In the genomic region with DNA sequence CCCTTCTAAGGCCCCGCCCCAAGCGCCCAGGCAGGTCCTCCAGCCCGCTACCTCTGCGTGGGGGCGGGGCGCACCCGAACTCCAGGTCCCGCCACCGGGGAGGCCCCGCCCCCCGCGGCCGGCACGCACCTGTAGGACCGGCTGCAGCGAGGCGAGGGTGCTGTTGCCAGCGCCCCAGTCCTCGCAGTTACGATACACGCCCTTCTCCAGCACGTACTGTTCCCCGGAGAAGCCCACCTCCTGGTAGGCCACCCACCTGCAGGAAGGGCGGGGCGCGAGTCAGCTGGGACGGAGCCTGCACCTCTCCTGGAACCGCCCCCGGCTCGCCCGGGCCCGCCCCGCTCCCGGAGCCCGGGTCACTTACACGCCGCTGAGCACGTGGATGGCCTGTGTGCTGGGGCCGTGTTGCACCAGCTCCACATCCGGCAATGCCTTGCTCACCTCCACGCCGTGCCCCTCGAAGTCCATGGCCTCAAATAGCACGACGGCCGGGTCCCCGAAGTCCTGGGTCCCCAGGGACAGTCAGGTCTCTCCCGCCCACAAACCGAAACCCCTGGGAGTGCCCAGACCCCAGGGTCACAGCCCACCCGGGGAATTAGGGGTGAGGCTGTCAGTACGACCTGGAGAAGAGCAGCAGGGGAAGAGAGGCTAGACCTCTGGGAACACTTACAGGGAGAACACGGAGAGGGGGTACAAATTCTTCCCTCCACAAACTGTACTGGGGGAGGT, we compare ENCODE assay signal across 9 cellular contexts. TPM values are rescaled to one million over a fixed set of nuclear protein-coding genes. Genes with fewer than 3 reads are reported as not detected.
DNase-seq lines count a peak whose midpoint lies in the region; ATAC-seq and TF ChIP-seq lines count a peak whose summit lies in the region.
"Had no signal": no experiment of that assay in that cellular context is flagged by ENCODE, and none has a peak within 500 bp of the region (broad histone marks: within the 10 kb centered on the region; RNA-seq: fewer than 3 reads in every experiment).

No MANE protein-coding gene starts in this region.

- no peak overlapping the region for H3K27ac Mint-ChIP-seq in endothelial cell (ENCODE audit: unreplicated experiment)
- H3K27ac Mint-ChIP-seq in naive thymus-derived CD8-positive, alpha-beta T cell, result peak overlapping the region in 3 of 10 donors; percentile 63 to 72 (median 67)

- DNase-seq in DMS53 treated with DMSO at 0.1 percent for 48 hours (lab: John Stamatoyannopoulos, UW; ENCODE audit: unreplicated experiment), result peak; percentile 91
- peak; percentile 41 for DNase-seq in NCI-H460 (ENCODE audit: extremely low read depth, low read depth)
- DNase-seq in activated CD8-positive, alpha-beta memory T cell treated with anti-CD3 and anti-CD28 coated beads for 4 hours (ENCODE audit: low read depth in 2 of 2), result peak; percentile 74 to 80
- DNase-seq in endothelial cell (ENCODE audit: low spot score), result peak; percentile 51
- DNase-seq in naive thymus-derived CD8-positive, alpha-beta T cell, result peak; percentile 61 to 90 (median 74)
- peak; percentile 86 for DNase-seq in stimulated activated naive CD4-positive, alpha-beta T cell treated with Interleukin-2 at 50 U/mL for 16 hours (lab: John Stamatoyannopoulos, UW)

- peak overlapping the region; percentile 31 for H3K4me3 Mint-ChIP-seq in endothelial cell (ENCODE audit: unreplicated experiment)
- peak overlapping the region; percentile 84 to 94 (median 88) for H3K4me3 Mint-ChIP-seq in naive thymus-derived CD8-positive, alpha-beta T cell

- peaks cover 11% of the 10 kb centered on the region for H3K4me1 Mint-ChIP-seq in endothelial cell (ENCODE audit: unreplicated experiment)
- H3K4me1 Mint-ChIP-seq in naive thymus-derived CD8-positive, alpha-beta T cell, result peaks cover 6 to 18% (median 12%) of the 10 kb centered on the region in 4 donors

- H3K9me3 Mint-ChIP-seq in endothelial cell (ENCODE audit: unreplicated experiment), result no peaks in the 10 kb centered on the region
- H3K9me3 Mint-ChIP-seq in naive thymus-derived CD8-positive, alpha-beta T cell, result no peaks in the 10 kb centered on the region

- ATAC-seq in HG02852 (IDR thresholded peaks at IDR 0.05; ENCODE audit: unreplicated experiment), result peak; percentile 60
- ATAC-seq in naive thymus-derived CD8-positive, alpha-beta T cell, result peak; percentile 77 to 87
- ATAC-seq in GM19397 (IDR thresholded peaks at IDR 0.05; ENCODE audit: unreplicated experiment), result no peak

- POLR2A ChIA-PET in naive thymus-derived CD8-positive, alpha-beta T cell (lab: Charles Lee), result interaction anchor here (0.5 to 1.7 kb wide), 5 partner anchors 11 to 57 kb away, joined by 3 to 5 read pairs (median 4); a partner anchor contains a TSS

- H3K36me3 Mint-ChIP-seq in endothelial cell (ENCODE audit: low read depth, unreplicated experiment), result no peaks in the 10 kb centered on the region
- H3K36me3 Mint-ChIP-seq in naive thymus-derived CD8-positive, alpha-beta T cell, result no peaks in the 10 kb centered on the region

- peaks cover 3% of the 10 kb centered on the region for H3K27me3 Mint-ChIP-seq in endothelial cell (ENCODE audit: unreplicated experiment)
- H3K27me3 Mint-ChIP-seq in naive thymus-derived CD8-positive, alpha-beta T cell, result no peaks in the 10 kb centered on the region

- no peak for TF ChIP-seq CTCF in endothelial cell (IDR thresholded peaks at IDR 0.05; ENCODE audit: unreplicated experiment)

RNA-seq across cellular contexts. Expression of a gene that starts 17.3 kb away (rescaled TPM):
- 0.20 TPM in 1 of 2 replicates, not detected in the other for total RNA-seq in NCI-H460 (2014; rRNA removed; shearing (Covaris generic))
- polyA plus RNA-seq in NCI-H460 (2014; cell fraction: nucleus; rRNA removed), result not detected in 2 replicates
- total RNA-seq in endothelial cell (ENCODE audit: unreplicated experiment), result 1.4 TPM
- total RNA-seq in naive thymus-derived CD8-positive, alpha-beta T cell, result under 1 TPM; 0.74 to 0.75 TPM
- under 1 TPM in 2 of 3 donors, not detected in 1; 0.07 to 0.55 TPM for polyA plus RNA-seq in naive thymus-derived CD8-positive, alpha-beta T cell
- total RNA-seq: LHCN-M2 had no signal

RNA-seq across cellular contexts. Expression of a gene that starts 18.9 kb away (rescaled TPM):
- total RNA-seq in NCI-H460 (2014; rRNA removed; shearing (Covaris generic)), result not detected in 2 replicates
- not detected in 2 replicates for polyA plus RNA-seq in NCI-H460 (2014; cell fraction: nucleus; rRNA removed)
- total RNA-seq in endothelial cell (ENCODE audit: unreplicated experiment), result 21.8 TPM
- 100 to 1,000 TPM; 772 to 847 TPM for total RNA-seq in naive thymus-derived CD8-positive, alpha-beta T cell
- 1,000 to 10,000 TPM; 6,330 to 6,863 (median 6,804) TPM for polyA plus RNA-seq in naive thymus-derived CD8-positive, alpha-beta T cell
- total RNA-seq: LHCN-M2 had no signal

RNA-seq across cellular contexts. Expression of a gene that starts 30.2 kb away (rescaled TPM):
- 3.9 and 4.2 TPM in 2 replicates for total RNA-seq in NCI-H460 (2014; rRNA removed; shearing (Covaris generic))
- polyA plus RNA-seq in NCI-H460 (2014; cell fraction: nucleus; rRNA removed), result 33.3 and 34.1 TPM in 2 replicates
- 16.0 TPM for total RNA-seq in endothelial cell (ENCODE audit: unreplicated experiment)
- total RNA-seq in naive thymus-derived CD8-positive, alpha-beta T cell, result 100 to 1,000 TPM; 121 to 129 TPM
- polyA plus RNA-seq in naive thymus-derived CD8-positive, alpha-beta T cell, result 10 to 100 TPM in 2 of 3 donors, 1 to 10 TPM in 1; 9.1 to 14.7 (median 12.4) TPM

RNA-seq across cellular contexts. Expression of a gene that starts 35.9 kb away (rescaled TPM):
- not detected in 2 replicates for total RNA-seq in NCI-H460 (2014; rRNA removed; shearing (Covaris generic))
- not detected in 2 replicates for polyA plus RNA-seq in NCI-H460 (2014; cell fraction: nucleus; rRNA removed)
- total RNA-seq in endothelial cell (ENCODE audit: unreplicated experiment), result not detected
- 1 to 10 TPM; 2.1 to 2.4 TPM for total RNA-seq in naive thymus-derived CD8-positive, alpha-beta T cell
- 1 to 10 TPM in 2 of 3 donors, under 1 TPM in 1; 0.42 to 6.3 (median 3.1) TPM for polyA plus RNA-seq in naive thymus-derived CD8-positive, alpha-beta T cell
- total RNA-seq: LHCN-M2 had no signal

RNA-seq across cellular contexts. Expression of a gene that starts 56.8 kb away (rescaled TPM):
- 36.5 and 42.7 TPM in 2 replicates for total RNA-seq in NCI-H460 (2014; rRNA removed; shearing (Covaris generic))
- polyA plus RNA-seq in NCI-H460 (2014; cell fraction: nucleus; rRNA removed), result 7.6 and 14.2 TPM in 2 replicates
- total RNA-seq in endothelial cell (ENCODE audit: unreplicated experiment), result 226 TPM
- total RNA-seq in naive thymus-derived CD8-positive, alpha-beta T cell, result 100 to 1,000 TPM; 250 to 255 TPM
- polyA plus RNA-seq in naive thymus-derived CD8-positive, alpha-beta T cell, result 100 to 1,000 TPM; 805 to 925 (median 916) TPM

Comparison
In these comparisons a context has a peak if more than half of its experiments do, and no peak if none do; other contexts are left out.
1. DNase-seq: peak in every context shown above with its lines; median percentile 91 in DMS53 treated with DMSO at 0.1 percent for 48 hours; 86 in stimulated activated naive CD4-positive, alpha-beta T cell treated with Interleukin-2 at 50 U/mL for 16 hours; 77 in activated CD8-positive, alpha-beta memory T cell treated with anti-CD3 and anti-CD28 coated beads for 4 hours; 74 in naive thymus-derived CD8-positive, alpha-beta T cell; 51 in endothelial cell; 41 in NCI-H460.
2. RNA of a gene that starts 18.9 kb away (total RNA-seq): 772 to 847 TPM in naive thymus-derived CD8-positive, alpha-beta T cell; 21.8 TPM in endothelial cell (single experiment) and not detected in NCI-H460; every median in the first group is over 10 times any median in the second.